26 cellular contexts compared by ENCODE assay signal in the genomic region with DNA sequence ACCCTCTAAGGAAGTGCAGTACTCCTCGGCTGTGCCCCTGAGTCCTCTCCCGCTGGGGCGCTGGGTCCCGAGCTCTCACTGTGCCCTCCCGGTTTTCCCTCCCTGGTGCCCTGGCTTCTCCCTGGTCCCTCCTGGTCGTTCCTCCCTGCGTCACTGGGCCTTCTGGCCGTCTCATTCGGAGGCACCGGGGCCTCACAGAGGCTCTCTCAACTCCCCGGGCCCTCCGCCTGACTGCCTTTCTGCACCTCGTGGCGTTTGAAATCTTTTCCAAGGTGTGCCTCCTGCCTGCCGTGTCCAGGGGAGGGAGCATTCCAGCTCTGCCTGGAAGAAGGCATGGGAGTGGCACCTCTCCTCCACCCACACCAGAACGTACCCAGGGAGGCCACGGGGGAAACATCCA.
"Had no signal": no experiment of that assay in that cellular context is flagged by ENCODE, and none has a peak within 500 bp of the region (broad histone marks: within the 10 kb centered on the region; RNA-seq: fewer than 3 reads in every experiment).

No MANE protein-coding gene starts in this region.

- H2AFZ ChIP-seq: neural progenitor cell had no signal

- FAIRE-seq: keratinocyte, pancreas, urothelium cell line had no signal

- H3K4me1 ChIP-seq: neural progenitor cell, right lobe of liver, tibial artery, upper lobe of right lung had no signal

- H3K4me3 ChIP-seq: left ventricle myocardium inferior, lung, neural progenitor cell, pancreas, right atrium auricular region, right lobe of liver, smooth muscle cell, stomach, testis, tibial artery, upper lobe of right lung had no signal

- ATAC-seq: natural killer cell; pancreas; right lobe of liver; stimulated activated naive B cell treated with anti-CD40 and anti-IgM and Interleukin-4, amounts not matched to agents 10 μg/mL and 1 μg/mL and 100 μg/mL, for 72 hours; stimulated activated naive CD8-positive, alpha-beta T cell treated with anti-CD3 and anti-CD28 coated beads, Interleukin-15, Interleukin-2, amounts not matched to agents 100 U/mL and 50 U/mL, for 24 hours; upper lobe of right lung had no signal

- DNase-seq: head of caudate nucleus; hippocampal formation; left ventricle myocardium inferior; mesendoderm; naive B cell; natural killer cell; nephron progenitor cell; right lobe of liver; stimulated activated CD4-positive, alpha-beta T cell treated with anti-CD3 and anti-CD28 coated beads, Interleukin-12 subunit alpha, Interleukin-12 subunit beta, amount 100 ng/mL, for 4 hours; stimulated activated CD4-positive, alpha-beta T cell treated with anti-CD3 and anti-CD28 coated beads, Interleukin-15, amount 100 ng/mL, for 24 hours; stimulated activated CD4-positive, alpha-beta T cell treated with anti-CD3 and anti-CD28 coated beads, Interleukin-2, amount 100 ng/mL, for 24 hours; stimulated activated CD4-positive, alpha-beta T cell treated with anti-CD3 and anti-CD28 coated beads, Interleukin-4, amount 100 ng/mL, for 1 hour; stimulated activated naive B cell treated with anti-CD40 and anti-IgM and Interleukin-4, amounts not matched to agents 10 μg/mL and 1 μg/mL and 100 μg/mL, for 72 hours; stimulated activated naive CD8-positive, alpha-beta T cell treated with anti-CD3 and anti-CD28 coated beads, Interleukin-15, Interleukin-2, amounts not matched to agents 100 U/mL and 50 U/mL, for 24 hours; stomach; testis; tibial artery; trophoblast cell; upper lobe of right lung had no signal

- H3K4me2 ChIP-seq: neural progenitor cell, smooth muscle cell had no signal

- H3K9me3 ChIP-seq: left ventricle myocardium inferior, pancreas, right atrium auricular region, right lobe of liver, stomach, testis, tibial artery, upper lobe of right lung had no signal

- H3K27ac ChIP-seq: left ventricle myocardium inferior, neural progenitor cell, pancreas, right atrium auricular region, right lobe of liver, stomach, testis, tibial artery, upper lobe of right lung had no signal

- H3K27me3 ChIP-seq: neural progenitor cell, pancreas, right atrium auricular region, right lobe of liver, testis, upper lobe of right lung had no signal

- H3K9ac ChIP-seq: neural progenitor cell had no signal

- H3K36me3 ChIP-seq: left ventricle myocardium inferior, neural progenitor cell, pancreas, right atrium auricular region, right lobe of liver, stomach, tibial artery, upper lobe of right lung had no signal
